ENCODE assay signal across 8 cellular contexts in genomic region chr17:42121066-42121769, GRCh38. TPM values are rescaled to one million over a fixed set of nuclear protein-coding genes. Genes with fewer than 3 reads are reported as not detected.
A peak's percentile ranks its signal among the peaks of the same experiment; 100 is the strongest.
DNase-seq lines count a peak whose midpoint lies in the region; ATAC-seq and TF ChIP-seq lines count a peak whose summit lies in the region.

TSS of gene KAT2A (minus strand) at chr17:42121367. CDS start at chr17:42121304, 63 bp downstream.

- intact Hi-C loops in Calu3 (cut with micrococcal nuclease; ENCODE audit: unreplicated experiment): no loop called here
- intact Hi-C loops in left ventricle myocardium superior (cut with micrococcal nuclease): no loop called here
- intact Hi-C loops in prostate gland (cut with DNase I): no loop called here
- intact Hi-C loops in upper lobe of right lung (cut with DNase I): no loop called here

- CTCF ChIA-PET in Calu3 (lab: Charles Lee): interaction anchor here (0.6 to 1.6 kb wide), 10 partner anchors 11 to 251 kb away, joined by 3 to 11 read pairs (median 4); partner anchors contain the start of gene NKIRAS2

- TF ChIP-seq CTCF in Calu3 (IDR thresholded peaks at IDR 0.05; ENCODE audit: unreplicated experiment) (no peak), prostate gland (IDR thresholded peaks at IDR 0.05) (no peak), upper lobe of right lung (IDR thresholded peaks at IDR 0.05) (no peak)

- peaks cover 86% of the 10 kb centered on the region for H3K36me3 Mint-ChIP-seq in Calu3 (ENCODE audit: insufficient read depth, unreplicated experiment)

- no peaks in the 10 kb centered on the region for H3K27me3 ChIP-seq in prostate gland (replicated peaks; ENCODE audit: insufficient read depth)
- H3K27me3 ChIP-seq in upper lobe of right lung: no peaks in the 10 kb centered on the region

- peak; percentile 16 for TF ChIP-seq POLR2A in prostate gland (IDR thresholded peaks at IDR 0.05)

- peak within 1 kb of the TSS; percentile 82 to 90 for H3K4me3 ChIP-seq in prostate gland
- H3K4me3 ChIP-seq in upper lobe of right lung: peak within 1 kb of the TSS; percentile 85

- ATAC-seq in GM21529 (IDR thresholded peaks at IDR 0.05; ENCODE audit: unreplicated experiment) (peak; percentile 69), left ventricle myocardium superior (peak; percentile 93), upper lobe of right lung (peak; percentile 92)

- peaks cover 9% of the 10 kb centered on the region for H3K4me1 Mint-ChIP-seq in Calu3 (ENCODE audit: low read depth, unreplicated experiment)

- BruUV-seq in Calu3 (replicated peaks; lab: Mats Ljungman, UMichigan): no TSS peak

- 9% methylated on average over 34 of the region's 44 CpGs for WGBS in prostate gland

- H3K27me3 Mint-ChIP-seq in Calu3 (ENCODE audit: unreplicated experiment): no peaks in the 10 kb centered on the region

- DNase-seq in Calu3: peak; percentile 91
- peak; percentile 82 for DNase-seq in MV-4-11 (lab: John Stamatoyannopoulos, UW)
- DNase-seq in T-helper 2 cell: peak; percentile 47 to 84 (median 64)
- DNase-seq in amniotic stem cell (lab: John Stamatoyannopoulos, UW): peak; percentile 53
- DNase-seq in left ventricle myocardium superior: peak; percentile 93
- peak; percentile 66 for DNase-seq in prostate gland (ENCODE audit: low spot score)
- peak; percentile 91 for DNase-seq in upper lobe of right lung

- no peaks in the 10 kb centered on the region for H3K4me1 ChIP-seq in prostate gland (replicated peaks)
- H3K4me1 ChIP-seq in upper lobe of right lung: peaks cover 21% of the 10 kb centered on the region

- H3K27ac Mint-ChIP-seq in Calu3 (ENCODE audit: unreplicated experiment): peak within 1 kb of the TSS; percentile 58

- no peaks in the 10 kb centered on the region for H3K9me3 ChIP-seq in prostate gland
- no peaks in the 10 kb centered on the region for H3K9me3 ChIP-seq in upper lobe of right lung

- H3K36me3 ChIP-seq in prostate gland (no peaks in the 10 kb centered on the region), upper lobe of right lung (peaks cover 23% of the 10 kb centered on the region)

- peak within 1 kb of the TSS; percentile 60 to 69 for H3K27ac ChIP-seq in prostate gland
- peak within 1 kb of the TSS; percentile 63 for H3K27ac ChIP-seq in upper lobe of right lung

- H3K9me3 Mint-ChIP-seq in Calu3 (ENCODE audit: low read depth, unreplicated experiment): no peaks in the 10 kb centered on the region

- H3K4me3 Mint-ChIP-seq in Calu3 (ENCODE audit: low read depth, unreplicated experiment): peak within 1 kb of the TSS; percentile 59

RNA-seq across cellular contexts. Expression of gene KAT2A, which starts in this region (rescaled TPM):
- 94.7 and 100.0 TPM in 2 replicates for total RNA-seq in Calu3 (2022)
- total RNA-seq in left ventricle myocardium superior: 26.1 TPM
- total RNA-seq in prostate gland: 10 to 100 TPM; 32.9 to 90.1 TPM
- total RNA-seq in upper lobe of right lung: 45.3 TPM

Comparison
In these comparisons a context has a peak if more than half of its experiments do, and no peak if none do; other contexts are left out.
1. Peak in every context shown above with its lines: DNase-seq, ATAC-seq, H3K4me3 ChIP-seq and H3K27ac ChIP-seq.